In genomic region chr20:63497946-63498935, GRCh38 we compare ENCODE assay signal across 8 cellular contexts. TPM values are rescaled to one million over a fixed set of nuclear protein-coding genes. Genes with fewer than 3 reads are reported as not detected.
DNase-seq lines count a peak whose midpoint lies in the region; ATAC-seq and TF ChIP-seq lines count a peak whose summit lies in the region.

No MANE protein-coding gene starts in this region.

- peaks cover 2% of the 10 kb centered on the region for H3K4me1 Mint-ChIP-seq in glutamatergic neuron (ENCODE audit: low read depth, unreplicated experiment)

- CTCF ChIA-PET in RWPE1 (lab: Yijun Ruan, JAX), result interaction anchor here (0.7 to 0.9 kb wide), 2 partner anchors 56 to 188 kb away, joined by 4 to 5 read pairs; no protein-coding TSS in a partner anchor

- no peak overlapping the region for H3K27ac Mint-ChIP-seq in glutamatergic neuron (ENCODE audit: unreplicated experiment)

- TF ChIP-seq CTCF in RWPE1 (conservative IDR thresholded peaks at IDR 0.05; ENCODE audit: low read depth), result no peak
- no peak for TF ChIP-seq CTCF in glutamatergic neuron (IDR thresholded peaks at IDR 0.05; ENCODE audit: partially characterized antibody, unreplicated experiment)

- POLR2A ChIA-PET in RWPE1 (lab: Yijun Ruan, JAX; ENCODE audit: low non-redundant PET), result interaction anchor here (2.4 kb wide), 1 partner anchor 22 kb away, joined by 25 read pairs; the partner anchor contains the start of gene PPDPF

- peak overlapping the region; percentile 34 for H3K4me3 Mint-ChIP-seq in glutamatergic neuron (ENCODE audit: unreplicated experiment)

- no peak for ATAC-seq in GM21423 (IDR thresholded peaks at IDR 0.05; ENCODE audit: unreplicated experiment)

- DNase-seq in H4 (ENCODE audit: low spot score) (peak; percentile 68), RWPE1 (ENCODE audit: low spot score) (peak; percentile 69), glutamatergic neuron (peak; percentile 49), renal cortical epithelial cell (ENCODE audit: low read depth) (peak; percentile 24), HuH-7 (ENCODE audit: low spot score) (no peak)
- no peak for DNase-seq in activated T-cell treated with anti-CD3 and anti-CD28 coated beads, Interleukin-2, amount 50 U/mL, for 1 hour
- no peak for DNase-seq in stimulated activated CD4-positive, alpha-beta T cell treated with anti-CD3 and anti-CD28 coated beads, Interleukin-4, amount 100 ng/mL, for 24 hours

- peaks cover 3% of the 10 kb centered on the region for H3K9me3 Mint-ChIP-seq in glutamatergic neuron (ENCODE audit: unreplicated experiment)

- no peaks in the 10 kb centered on the region for H3K36me3 Mint-ChIP-seq in glutamatergic neuron (ENCODE audit: unreplicated experiment)

- H3K27me3 Mint-ChIP-seq in glutamatergic neuron (ENCODE audit: unreplicated experiment), result peaks cover 4% of the 10 kb centered on the region

- H3K27ac ChIP-seq in RWPE1, result no peak overlapping the region

RNA-seq across cellular contexts. Expression of gene EEF1A2, which starts 0.6 kb away (rescaled TPM):
- 181 and 233 TPM in 2 replicates for total RNA-seq in H4 (2014; rRNA removed; shearing (Covaris generic))
- total RNA-seq in glutamatergic neuron (ENCODE audit: unreplicated experiment) (55.3 TPM), renal cortical epithelial cell (4.5 and 29.3 TPM in 2 replicates)

RNA-seq across cellular contexts. Expression of gene PPDPF, which starts 22.3 kb away (rescaled TPM):
- total RNA-seq in H4 (2014; rRNA removed; shearing (Covaris generic)), result 93.2 and 126 TPM in 2 replicates
- total RNA-seq in glutamatergic neuron (ENCODE audit: unreplicated experiment), result 293 TPM
- 7.3 and 49.8 TPM in 2 replicates for total RNA-seq in renal cortical epithelial cell

RNA-seq across cellular contexts. Expression of gene KCNQ2, which starts 25.8 kb away (rescaled TPM):
- 3.4 and 6.6 TPM in 2 replicates for total RNA-seq in H4 (2014; rRNA removed; shearing (Covaris generic))
- total RNA-seq in glutamatergic neuron (ENCODE audit: unreplicated experiment) (354 TPM), renal cortical epithelial cell (not detected in 2 replicates)

RNA-seq across cellular contexts. Expression of gene PTK6, which starts 38.9 kb away (rescaled TPM):
- total RNA-seq in H4 (2014; rRNA removed; shearing (Covaris generic)), result not detected in 2 replicates
- total RNA-seq in glutamatergic neuron (ENCODE audit: unreplicated experiment) (0.17 TPM), renal cortical epithelial cell (0.05 and 0.17 TPM in 2 replicates)

RNA-seq across cellular contexts. Expression of gene SRMS, which starts 49.3 kb away (rescaled TPM):
- total RNA-seq in H4 (2014; rRNA removed; shearing (Covaris generic)), result not detected in 2 replicates
- total RNA-seq in glutamatergic neuron (ENCODE audit: unreplicated experiment), result not detected
- not detected in 2 replicates for total RNA-seq in renal cortical epithelial cell

Comparison
In these comparisons a context has a peak if more than half of its experiments do, and no peak if none do; other contexts are left out.
1. DNase-seq: peak in H4 (single experiment), RWPE1 (single experiment), glutamatergic neuron (single experiment) and renal cortical epithelial cell (single experiment); none in activated T-cell treated with anti-CD3 and anti-CD28 coated beads, Interleukin-2, amount 50 U/mL, for 1 hour (single experiment), stimulated activated CD4-positive, alpha-beta T cell treated with anti-CD3 and anti-CD28 coated beads, Interleukin-4, amount 100 ng/mL, for 24 hours (single experiment) and HuH-7 (single experiment).
2. RNA of gene KCNQ2, which starts 25.8 kb away (total RNA-seq): 354 TPM in glutamatergic neuron (single experiment); 3.4 to 6.6 TPM in H4 and not detected in renal cortical epithelial cell; every median in the first group is over 10 times any median in the second.